Comparison of ENCODE assay signal across 8 cellular contexts in genomic region chr11:33723238-33723881, GRCh38. TPM values are rescaled to one million over a fixed set of nuclear protein-coding genes. Genes with fewer than 3 reads are reported as not detected.
DNase-seq lines count a peak whose midpoint lies in the region; FAIRE-seq and TF ChIP-seq lines count a peak whose summit lies in the region.

No MANE protein-coding gene starts in this region.

- peaks cover 6% of the 10 kb centered on the region for H3K36me3 ChIP-seq in bronchial epithelial cell (ENCODE audit: control insufficient read depth, insufficient read depth, low read length)
- peaks cover 19 to 51% of the 10 kb centered on the region in 2 experiments for H3K36me3 ChIP-seq in mesenchymal stem cell (ENCODE audit: control insufficient read depth in 1 of 2, insufficient read depth in 2 of 2, low read depth in 1 of 2, low read length in 2 of 2)

- H3K23ac ChIP-seq in mesenchymal stem cell (ENCODE audit: low read length in 2 of 2), result no peak overlapping the region

- peak overlapping the region; percentile 85 for H3K27ac ChIP-seq in mesenchymal stem cell (ENCODE audit: low read length, poor library complexity, severe bottlenecking)

- WGBS in mesenchymal stem cell, result 35% methylated on average over 5 of the region's 6 CpGs

- peak overlapping the region; percentile 48 for H2BK15ac ChIP-seq in mesenchymal stem cell (ENCODE audit: low read depth, poor library complexity, severe bottlenecking)

- H3K4ac ChIP-seq in mesenchymal stem cell (ENCODE audit: low read depth in 1 of 2, low read length in 2 of 2), result peak overlapping the region; percentile 51 to 80

- peak overlapping the region; percentile 60 to 65 for H3K18ac ChIP-seq in mesenchymal stem cell (ENCODE audit: low read depth in 1 of 2, low read length in 2 of 2)

- peak overlapping the region; percentile 12 for H3K4me2 ChIP-seq in mesenchymal stem cell (ENCODE audit: low read length, poor library complexity, severe bottlenecking)

- FAIRE-seq in bronchial epithelial cell (lab: Jason Lieb, UNC), result no peak

- peak overlapping the region; percentile 90 for H4K8ac ChIP-seq in mesenchymal stem cell (ENCODE audit: low read length)

- no peak overlapping the region for H3K14ac ChIP-seq in mesenchymal stem cell (ENCODE audit: low read length in 2 of 2)

- H3K4me1 ChIP-seq in mesenchymal stem cell (ENCODE audit: control insufficient read depth, insufficient read depth, low read depth, low read length), result peaks cover 27% of the 10 kb centered on the region

- peak overlapping the region; percentile 82 for H4K91ac ChIP-seq in mesenchymal stem cell (ENCODE audit: low read length)

- TF ChIP-seq CTCF in bronchial epithelial cell (IDR thresholded peaks at IDR 0.05; ENCODE audit: insufficient read depth, low read length, severe bottlenecking), result no peak

- no peaks in the 10 kb centered on the region for H3K27me3 ChIP-seq in bronchial epithelial cell (ENCODE audit: control insufficient read depth, insufficient read depth, low read length)
- no peaks in the 10 kb centered on the region for H3K27me3 ChIP-seq in mesenchymal stem cell (ENCODE audit: control insufficient read depth in 1 of 2, insufficient read depth in 1 of 2, low read length in 2 of 2)

- H3K9me3 ChIP-seq in mesenchymal stem cell (ENCODE audit: control insufficient read depth, low read length), result no peaks in the 10 kb centered on the region

- H2BK120ac ChIP-seq in mesenchymal stem cell (ENCODE audit: low read depth, low read length), result peak overlapping the region; percentile 81

- H3K79me1 ChIP-seq in mesenchymal stem cell (replicated peaks; ENCODE audit: low read length, poor library complexity, severe bottlenecking), result peaks cover 7% of the 10 kb centered on the region

- H2AK5ac ChIP-seq in mesenchymal stem cell (ENCODE audit: low read length, severe bottlenecking), result peak overlapping the region; percentile 98

- H3K4me3 ChIP-seq in bronchial epithelial cell (ENCODE audit: low read depth, low read length) (no peak overlapping the region), mesenchymal stem cell (ENCODE audit: insufficient read depth in 1 of 2, low read depth in 1 of 2, low read length in 2 of 2) (peak overlapping the region in 1 of 2 experiments; percentile 43)

- DNase-seq in Daoy (ENCODE audit: low read depth), result peak; percentile 80
- peak; percentile 4 to 12 for DNase-seq in Kasumi-1 (lab: John Stamatoyannopoulos, UW)
- DNase-seq in bronchial epithelial cell (ENCODE audit: low read depth), result peak; percentile 81
- DNase-seq in mesenchymal stem cell, result peak; percentile 94
- DNase-seq in NCI-H1694 (lab: John Stamatoyannopoulos, UW), result no peak
- no peak for DNase-seq in occipital lobe (lab: John Stamatoyannopoulos, UW)
- DNase-seq in activated CD8-positive, alpha-beta memory T cell treated with anti-CD3 and anti-CD28 coated beads, Interleukin-2, amount 50 U/mL, for 48 hours, result no peak
- DNase-seq in stimulated activated naive CD4-positive, alpha-beta T cell (lab: John Stamatoyannopoulos, UW), result no peak

- H2AFZ ChIP-seq in mesenchymal stem cell (ENCODE audit: low read depth, low read length), result no peak overlapping the region

- H2BK5ac ChIP-seq in mesenchymal stem cell (ENCODE audit: low read depth, low read length, poor library complexity, severe bottlenecking), result no peak overlapping the region

- peak overlapping the region; percentile 83 for H3K9ac ChIP-seq in mesenchymal stem cell (ENCODE audit: low read length)

- H2BK12ac ChIP-seq in mesenchymal stem cell (ENCODE audit: low read length in 2 of 2), result peak overlapping the region in 1 of 2 experiments; percentile 82

RNA-seq across cellular contexts. Expression of gene CD59, which starts 12.9 kb away (rescaled TPM):
- total RNA-seq in Daoy (2014; rRNA removed; shearing (Covaris generic)), result 246 and 312 TPM in 2 replicates
- total RNA-seq in bronchial epithelial cell, result 142 and 193 TPM in 2 replicates
- 391 TPM for polyA plus RNA-seq in mesenchymal stem cell (2013, experiment 1 of 2)
- polyA plus RNA-seq in mesenchymal stem cell (2013, experiment 2 of 2), result 399 TPM
- 42.7 TPM for total RNA-seq in occipital lobe

RNA-seq across cellular contexts. Expression of gene C11orf91, which starts 22.7 kb away (rescaled TPM):
- total RNA-seq in Daoy (2014; rRNA removed; shearing (Covaris generic)), result not detected in 2 replicates
- total RNA-seq in bronchial epithelial cell (not detected in 2 replicates), occipital lobe (not detected)
- not detected for polyA plus RNA-seq in mesenchymal stem cell (2013, experiment 1 of 2)
- 0.07 TPM for polyA plus RNA-seq in mesenchymal stem cell (2013, experiment 2 of 2)

RNA-seq across cellular contexts. Expression of gene FBXO3, which starts 51.0 kb away (rescaled TPM):
- total RNA-seq in Daoy (2014; rRNA removed; shearing (Covaris generic)), result 37.2 and 54.6 TPM in 2 replicates
- 32.6 and 35.0 TPM in 2 replicates for total RNA-seq in bronchial epithelial cell
- 13.6 TPM for polyA plus RNA-seq in mesenchymal stem cell (2013, experiment 1 of 2)
- polyA plus RNA-seq in mesenchymal stem cell (2013, experiment 2 of 2), result 14.5 TPM
- 93.9 TPM for total RNA-seq in occipital lobe

Comparison
In these comparisons a context has a peak if more than half of its experiments do, and no peak if none do; other contexts are left out.
1. DNase-seq: peak in Daoy (single experiment), Kasumi-1 (2 of 2), bronchial epithelial cell (single experiment) and mesenchymal stem cell (single experiment); none in NCI-H1694 (single experiment), occipital lobe (single experiment), activated CD8-positive, alpha-beta memory T cell treated with anti-CD3 and anti-CD28 coated beads, Interleukin-2, amount 50 U/mL, for 48 hours (single experiment) and stimulated activated naive CD4-positive, alpha-beta T cell (0 of 6).